24 cellular contexts compared by ENCODE assay signal in genomic region chr15:43527802-43528541, GRCh38.
"Had no signal": no experiment of that assay in that cellular context is flagged by ENCODE, and none has a peak within 500 bp of the region (broad histone marks: within the 10 kb centered on the region; RNA-seq: fewer than 3 reads in every experiment).

No MANE protein-coding gene starts in this region.

- H3K27me3 Mint-ChIP-seq: activated B cell treated with CpG ODN at 0.5 μM for 24 hours; activated CD4-positive, alpha-beta T cell treated with anti-CD3 and anti-CD28 coated beads, Interleukin-2, amount 10 ng/mL, durations not matched to agents 24 days and 14 days; activated CD8-positive, alpha-beta memory T cell treated with anti-CD3 and anti-CD28 coated beads, Interleukin-2, amount 10 ng/mL, durations not matched to agents 7 days and 5 days; activated naive CD8-positive, alpha-beta T cell; activated T-cell treated with anti-CD3 and anti-CD28 coated beads, Interleukin-2, amount 50 U/mL, for 24 hours had no signal

- ATAC-seq: activated CD8-positive, alpha-beta memory T cell treated with anti-CD3 and anti-CD28 coated beads, Interleukin-2, amount 10 ng/mL, durations not matched to agents 7 days and 5 days; PC-3 had no signal

- H3K4me1 Mint-ChIP-seq: activated B cell treated with CpG ODN at 0.5 μM for 24 hours had no signal

- FAIRE-seq: RCC 7860 had no signal

- H3K9me3 Mint-ChIP-seq: activated B cell treated with CpG ODN at 0.5 μM for 24 hours; activated CD4-positive, alpha-beta T cell treated with anti-CD3 and anti-CD28 coated beads, Interleukin-2, amount 10 ng/mL, durations not matched to agents 24 days and 14 days; activated T-cell treated with anti-CD3 and anti-CD28 coated beads, Interleukin-2, amount 50 U/mL, for 24 hours; activated T-helper 1 cell treated with anti-CD3 and anti-CD28 coated beads, Interleukin-12 subunit alpha, Interleukin-12 subunit beta, Interleukin-2, Interleukin-4 antibody, amounts not matched to agents 30 ng/mL and 10 ng/mL and 1 ng/mL, durations not matched to agents 14 hours and 24 hours and 36 hours; T-helper 1 cell treated with Interleukin-12 subunit alpha and Interleukin-12 subunit beta and Interleukin-4 antibody, amounts not matched to agents 30 μg/mL and 1 μg/mL, for 36 hours had no signal

- H3K4me3 Mint-ChIP-seq: activated B cell treated with CpG ODN at 0.5 μM for 24 hours; activated CD4-positive, alpha-beta T cell treated with anti-CD3 and anti-CD28 coated beads, Interleukin-2, amount 10 ng/mL, durations not matched to agents 24 days and 14 days; activated CD8-positive, alpha-beta memory T cell treated with anti-CD3 and anti-CD28 coated beads, Interleukin-2, amount 10 ng/mL, durations not matched to agents 7 days and 5 days; activated naive CD8-positive, alpha-beta T cell; activated T-cell treated with anti-CD3 and anti-CD28 coated beads, Interleukin-2, amount 50 U/mL, for 24 hours; activated T-helper 1 cell treated with anti-CD3 and anti-CD28 coated beads, Interleukin-12 subunit alpha, Interleukin-12 subunit beta, Interleukin-2, Interleukin-4 antibody, amounts not matched to agents 30 ng/mL and 10 ng/mL and 1 ng/mL, durations not matched to agents 14 hours and 24 hours and 36 hours; T-helper 1 cell treated with Interleukin-12 subunit alpha and Interleukin-12 subunit beta and Interleukin-4 antibody, amounts not matched to agents 30 μg/mL and 1 μg/mL, for 36 hours had no signal

- H3K4me3 ChIP-seq: cardiac muscle cell had no signal

- DNase-seq: activated B cell treated with CpG ODN at 0.5 μM for 24 hours; activated CD4-positive, alpha-beta T cell treated with anti-CD3 and anti-CD28 coated beads for 1 hour; activated CD4-positive, alpha-beta T cell treated with anti-CD3 and anti-CD28 coated beads, Interleukin-2, amount 10 ng/mL, durations not matched to agents 24 days and 14 days; activated CD4-positive, alpha-beta T cell treated with anti-CD3 and anti-CD28 coated beads, Interleukin-2, amount 50 U/mL, for 48 hours; activated CD8-positive, alpha-beta memory T cell treated with anti-CD3 and anti-CD28 coated beads, Interleukin-2, amount 10 ng/mL, durations not matched to agents 7 days and 5 days; activated effector memory CD4-positive, alpha-beta T cell treated with Interleukin-2 at 50 U/mL for 16 hours; activated naive CD4-positive, alpha-beta T cell; activated T-cell treated with anti-CD3 and anti-CD28 coated beads, Interleukin-2, amount 50 U/mL, for 24 hours; amygdala; brain microvascular endothelial cell; NCI-H1048; NCI-H146; NCI-H1930; NCI-H2107; NCI-H2171 treated with DMSO at 0.1 percent for 48 hours; NCI-H226; NCI-H69; PC-3; SHP77 treated with DMSO at 0.1 percent for 48 hours had no signal

- H3K27ac Mint-ChIP-seq: activated B cell treated with CpG ODN at 0.5 μM for 24 hours; activated CD4-positive, alpha-beta T cell treated with anti-CD3 and anti-CD28 coated beads, Interleukin-2, amount 10 ng/mL, durations not matched to agents 24 days and 14 days; activated CD8-positive, alpha-beta memory T cell treated with anti-CD3 and anti-CD28 coated beads, Interleukin-2, amount 10 ng/mL, durations not matched to agents 7 days and 5 days; activated naive CD8-positive, alpha-beta T cell; activated T-cell treated with anti-CD3 and anti-CD28 coated beads, Interleukin-2, amount 50 U/mL, for 24 hours; activated T-helper 1 cell treated with anti-CD3 and anti-CD28 coated beads, Interleukin-12 subunit alpha, Interleukin-12 subunit beta, Interleukin-2, Interleukin-4 antibody, amounts not matched to agents 30 ng/mL and 10 ng/mL and 1 ng/mL, durations not matched to agents 14 hours and 24 hours and 36 hours; T-helper 1 cell treated with Interleukin-12 subunit alpha and Interleukin-12 subunit beta and Interleukin-4 antibody, amounts not matched to agents 30 μg/mL and 1 μg/mL, for 36 hours had no signal

- H3K27ac ChIP-seq: brain microvascular endothelial cell, cardiac muscle cell had no signal

- H3K36me3 Mint-ChIP-seq: activated CD8-positive, alpha-beta memory T cell treated with anti-CD3 and anti-CD28 coated beads, Interleukin-2, amount 10 ng/mL, durations not matched to agents 7 days and 5 days; activated naive CD8-positive, alpha-beta T cell had no signal

- H3K27me3 ChIP-seq: brain microvascular endothelial cell, cardiac muscle cell had no signal
